ENCODE assay signal across 30 cellular contexts in genomic region chr3:10524799-10525301, GRCh38. TPM values are rescaled to one million over a fixed set of nuclear protein-coding genes. Genes with fewer than 3 reads are reported as not detected.
DNase-seq lines count a peak whose midpoint lies in the region; ATAC-seq and TF ChIP-seq lines count a peak whose summit lies in the region.
"Had no signal": no experiment of that assay in that cellular context is flagged by ENCODE, and none has a peak within 500 bp of the region (broad histone marks: within the 10 kb centered on the region; RNA-seq: fewer than 3 reads in every experiment).

No MANE protein-coding gene starts in this region.

- in situ Hi-C loops in HAP-1 (cut with MboI; ENCODE audit: low sequenced_read_pairs): no loop called here

- DNase-seq in SIG-M5 treated with dmso at 0.1 percent for 504 hours (lab: John Stamatoyannopoulos, UW; ENCODE audit: unreplicated experiment): peak; percentile 14
- no peak for DNase-seq in SIG-M5 (lab: John Stamatoyannopoulos, UW)
- DNase-seq in LNCaP clone FGC (ENCODE audit: low read depth): peak; percentile 54
- peak; percentile 22 for DNase-seq in left lobe of liver (ENCODE audit: low spot score)
- DNase-seq in suprapubic skin (ENCODE audit: low spot score in 2 of 2): peak; percentile 27 to 66
- no peak for DNase-seq in LoVo (ENCODE audit: low spot score)
- no peak for DNase-seq in HAP-1 (ENCODE audit: low spot score in 2 of 2)
- no peak for DNase-seq in kidney tubule cell (ENCODE audit: low spot score)
- DNase-seq: anterior cingulate cortex; CD4-positive, CD25-positive, alpha-beta regulatory T cell; colonic mucosa; effector memory CD8-positive, alpha-beta T cell; foreskin fibroblast; GOT3; Kasumi-1; kidney glomerular epithelial cell; mucosa of descending colon; NCI-H2171; NCI-H524; NK-92 treated with Interleukin-12 subunit alpha and Interleukin-12 subunit beta, amount 100 ng/mL, for 24 hours; stimulated activated CD4-positive, alpha-beta T cell treated with anti-CD3 and anti-CD28 coated beads, Interleukin-2, amount 100 ng/mL, for 48 hours; substantia nigra; uterus had no signal

- H3K4me3 ChIP-seq in LNCaP clone FGC (ENCODE audit: low read depth, low read length): no peak overlapping the region
- H3K4me3 ChIP-seq in suprapubic skin: no peak overlapping the region
- no peak overlapping the region for H3K4me3 ChIP-seq in HAP-1
- H3K4me3 ChIP-seq: colonic mucosa, heart left ventricle, lung, mucosa of descending colon, ovary, SJSA1, uterus had no signal

- H3K9me3 ChIP-seq in suprapubic skin: no peaks in the 10 kb centered on the region
- H3K9me3 ChIP-seq in HAP-1: no peaks in the 10 kb centered on the region
- H3K9me3 ChIP-seq: colonic mucosa, heart left ventricle, mucosa of descending colon, ovary, SJSA1, uterus had no signal

- no peak for TF ChIP-seq EP300 in suprapubic skin (IDR thresholded peaks at IDR 0.05)

- TF ChIP-seq POLR2A in suprapubic skin (IDR thresholded peaks at IDR 0.05): no peak

- no peak for TF ChIP-seq CTCF in LNCaP clone FGC (IDR thresholded peaks at IDR 0.05; ENCODE audit: control insufficient read depth, extremely low read depth, insufficient read depth)
- no peak for TF ChIP-seq CTCF in suprapubic skin (IDR thresholded peaks at IDR 0.05)

- peak; percentile 14 for ATAC-seq in left lobe of liver
- ATAC-seq: effector memory CD8-positive, alpha-beta T cell; heart left ventricle; mucosa of descending colon; natural killer cell treated with Interleukin-12 subunit alpha and Interleukin-12 subunit beta and Interleukin-15 and Interleukin-18, amount 100 ng/mL, for 72 hours; Panc1 had no signal

- no peak overlapping the region for H3K27ac ChIP-seq in suprapubic skin
- H3K27ac ChIP-seq: colonic mucosa, heart left ventricle, ovary, SJSA1, uterus had no signal

- H3K36me3 ChIP-seq in suprapubic skin (no peaks in the 10 kb centered on the region), HAP-1 (replicated peaks) (no peaks in the 10 kb centered on the region)
- H3K36me3 ChIP-seq: colonic mucosa, heart left ventricle, ovary, SJSA1, uterus had no signal

- H3K27me3 ChIP-seq in suprapubic skin (peaks cover 31% of the 10 kb centered on the region), HAP-1 (ENCODE audit: low read depth) (peaks cover 32% of the 10 kb centered on the region)
- H3K27me3 ChIP-seq: colonic mucosa, ovary, uterus had no signal

- WGBS in suprapubic skin: 38% methylated on average over 3 of the region's 3 CpGs

- no peaks in the 10 kb centered on the region for H3K4me1 ChIP-seq in suprapubic skin
- H3K4me1 ChIP-seq in HAP-1: no peaks in the 10 kb centered on the region
- H3K4me1 ChIP-seq: colonic mucosa, heart left ventricle, SJSA1, uterus had no signal

RNA-seq across cellular contexts. Expression of gene ATP2B2, which starts 19.5 kb away (rescaled TPM):
- total RNA-seq in left lobe of liver (37.9 TPM), suprapubic skin (1 to 10 TPM in 2 of 4 donors, under 1 TPM in 1, not detected in 1; 0.86 to 2.2 (median 1.0) TPM)
- total RNA-seq: activated T-helper 1 cell treated with anti-CD3 and anti-CD28 coated beads, Interleukin-12 subunit alpha, Interleukin-12 subunit beta, Interleukin-2, Interleukin-4 antibody, amounts not matched to agents 30 ng/mL and 10 ng/mL and 1 ng/mL, durations not matched to agents 14 hours and 24 hours and 36 hours; CD4-positive, CD25-positive, alpha-beta regulatory T cell; natural killer cell treated with Interleukin-12 subunit alpha and Interleukin-12 subunit beta and Interleukin-15 and Interleukin-18, amount 100 ng/mL, for 72 hours; SJSA1 had no signal

Comparison
In these comparisons a context has a peak if more than half of its experiments do, and no peak if none do; other contexts are left out.
1. DNase-seq: peak in SIG-M5 treated with dmso at 0.1 percent for 504 hours (single experiment), LNCaP clone FGC (single experiment), left lobe of liver (single experiment) and suprapubic skin (2 of 2); none in SIG-M5 (single experiment), LoVo (single experiment), HAP-1 (0 of 2) and kidney tubule cell (single experiment).
2. RNA of gene ATP2B2, which starts 19.5 kb away (total RNA-seq): 37.9 TPM in left lobe of liver (single experiment); 0.86 to 2.2 TPM in suprapubic skin; every median in the first group is over 10 times any median in the second.